2 cellular contexts compared by ENCODE assay signal in the genomic region with DNA sequence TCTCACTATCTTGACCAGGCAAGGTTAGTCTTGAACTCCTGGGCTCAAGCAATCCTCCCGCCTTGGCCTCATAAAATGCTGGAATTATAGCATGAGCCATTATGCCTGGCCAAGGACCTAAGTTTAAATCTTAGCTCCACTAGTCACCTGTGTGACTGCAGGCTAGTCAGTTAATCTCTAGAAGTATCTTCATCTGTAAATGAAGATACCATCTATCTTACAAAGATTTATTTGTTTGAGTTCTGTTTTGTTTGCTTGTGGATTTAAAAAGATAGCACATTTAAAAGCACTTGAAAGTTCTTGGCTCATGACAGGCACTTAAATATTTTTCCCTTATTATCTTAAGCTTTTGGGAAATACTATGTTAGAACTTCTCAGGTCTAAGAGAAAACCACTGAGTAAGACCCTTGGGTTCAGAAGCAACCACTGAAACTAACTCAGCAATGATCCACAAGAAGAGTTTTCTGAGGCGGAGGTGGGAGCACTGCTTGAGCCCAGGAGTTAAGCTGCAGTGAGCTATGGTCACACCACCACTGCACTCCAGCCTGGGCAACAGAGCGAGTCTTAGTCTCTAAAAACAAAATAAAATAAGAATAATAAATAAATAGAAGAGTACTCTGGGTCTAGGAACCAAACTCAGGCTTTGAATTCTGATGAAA.
TF ChIP-seq lines count a peak whose summit lies in the region.

No MANE protein-coding gene starts in this region.

TF ChIP-seq in IMR-90, 13 proteins besides CTCF, POLR2A, EP300 and RAD21:
- TF ChIP-seq CHD1 (IDR thresholded peaks at IDR 0.05; ENCODE audit: low read depth, low read length) (no peak), RCOR1 (IDR thresholded peaks at IDR 0.05; ENCODE audit: insufficient replicate concordance, low read length) (no peak), USF2 (IDR thresholded peaks at IDR 0.05; ENCODE audit: low read depth, low read length) (no peak), BHLHE40 (IDR thresholded peaks at IDR 0.05; ENCODE audit: low read depth, low read length) (no peak), FOS (IDR thresholded peaks at IDR 0.05; ENCODE audit: low read depth, low read length) (no peak), MAFK (IDR thresholded peaks at IDR 0.05; ENCODE audit: low read depth, low read length) (no peak), CEBPB (IDR thresholded peaks at IDR 0.05; ENCODE audit: low read depth, low read length) (no peak), MXI1 (IDR thresholded peaks at IDR 0.05; ENCODE audit: borderline replicate concordance, low read depth, low read length) (no peak), MAZ (IDR thresholded peaks at IDR 0.05; ENCODE audit: borderline replicate concordance, low read depth, low read length) (no peak), NFE2L2 (IDR thresholded peaks at IDR 0.05; ENCODE audit: low read depth, low read length) (no peak), SMC3 (IDR thresholded peaks at IDR 0.05; ENCODE audit: low read depth, low read length) (no peak), RFX5 (IDR thresholded peaks at IDR 0.05; ENCODE audit: low read depth, low read length) (no peak)
- TF ChIP-seq, protein P1, sequence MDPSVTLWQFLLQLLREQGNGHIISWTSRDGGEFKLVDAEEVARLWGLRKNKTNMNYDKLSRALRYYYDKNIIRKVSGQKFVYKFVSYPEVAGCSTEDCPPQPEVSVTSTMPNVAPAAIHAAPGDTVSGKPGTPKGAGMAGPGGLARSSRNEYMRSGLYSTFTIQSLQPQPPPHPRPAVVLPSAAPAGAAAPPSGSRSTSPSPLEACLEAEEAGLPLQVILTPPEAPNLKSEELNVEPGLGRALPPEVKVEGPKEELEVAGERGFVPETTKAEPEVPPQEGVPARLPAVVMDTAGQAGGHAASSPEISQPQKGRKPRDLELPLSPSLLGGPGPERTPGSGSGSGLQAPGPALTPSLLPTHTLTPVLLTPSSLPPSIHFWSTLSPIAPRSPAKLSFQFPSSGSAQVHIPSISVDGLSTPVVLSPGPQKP (IDR thresholded peaks at IDR 0.05; ENCODE audit: borderline replicate concordance, low read depth, low read length) = no peak

TF ChIP-seq in GM12878, 131 proteins besides CTCF, POLR2A, EP300 and RAD21:
- TF ChIP-seq RUNX3 (IDR thresholded peaks at IDR 0.05; ENCODE audit: low read length) (peak; percentile 60), ZSCAN29 (IDR thresholded peaks at IDR 0.05) (no peak), BACH1 (IDR thresholded peaks at IDR 0.05; ENCODE audit: borderline replicate concordance) (no peak), POLR2AphosphoS2 (IDR thresholded peaks at IDR 0.05; ENCODE audit: low read depth, low read length) (no peak)
- TF ChIP-seq, protein P2, sequence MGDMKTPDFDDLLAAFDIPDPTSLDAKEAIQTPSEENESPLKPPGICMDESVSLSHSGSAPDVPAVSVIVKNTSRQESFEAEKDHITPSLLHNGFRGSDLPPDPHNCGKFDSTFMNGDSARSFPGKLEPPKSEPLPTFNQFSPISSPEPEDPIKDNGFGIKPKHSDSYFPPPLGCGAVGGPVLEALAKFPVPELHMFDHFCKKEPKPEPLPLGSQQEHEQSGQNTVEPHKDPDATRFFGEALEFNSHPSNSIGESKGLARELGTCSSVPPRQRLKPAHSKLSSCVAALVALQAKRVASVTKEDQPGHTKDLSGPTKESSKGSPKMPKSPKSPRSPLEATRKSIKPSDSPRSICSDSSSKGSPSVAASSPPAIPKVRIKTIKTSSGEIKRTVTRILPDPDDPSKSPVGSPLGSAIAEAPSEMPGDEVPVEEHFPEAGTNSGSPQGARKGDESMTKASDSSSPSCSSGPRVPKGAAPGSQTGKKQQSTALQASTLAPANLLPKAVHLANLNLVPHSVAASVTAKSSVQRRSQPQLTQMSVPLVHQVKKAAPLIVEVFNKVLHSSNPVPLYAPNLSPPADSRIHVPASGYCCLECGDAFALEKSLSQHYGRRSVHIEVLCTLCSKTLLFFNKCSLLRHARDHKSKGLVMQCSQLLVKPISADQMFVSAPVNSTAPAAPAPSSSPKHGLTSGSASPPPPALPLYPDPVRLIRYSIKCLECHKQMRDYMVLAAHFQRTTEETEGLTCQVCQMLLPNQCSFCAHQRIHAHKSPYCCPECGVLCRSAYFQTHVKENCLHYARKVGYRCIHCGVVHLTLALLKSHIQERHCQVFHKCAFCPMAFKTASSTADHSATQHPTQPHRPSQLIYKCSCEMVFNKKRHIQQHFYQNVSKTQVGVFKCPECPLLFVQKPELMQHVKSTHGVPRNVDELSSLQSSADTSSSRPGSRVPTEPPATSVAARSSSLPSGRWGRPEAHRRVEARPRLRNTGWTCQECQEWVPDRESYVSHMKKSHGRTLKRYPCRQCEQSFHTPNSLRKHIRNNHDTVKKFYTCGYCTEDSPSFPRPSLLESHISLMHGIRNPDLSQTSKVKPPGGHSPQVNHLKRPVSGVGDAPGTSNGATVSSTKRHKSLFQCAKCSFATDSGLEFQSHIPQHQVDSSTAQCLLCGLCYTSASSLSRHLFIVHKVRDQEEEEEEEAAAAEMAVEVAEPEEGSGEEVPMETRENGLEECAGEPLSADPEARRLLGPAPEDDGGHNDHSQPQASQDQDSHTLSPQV (IDR thresholded peaks at IDR 0.05) = no peak
